22 cellular contexts compared by ENCODE assay signal in the genomic region with DNA sequence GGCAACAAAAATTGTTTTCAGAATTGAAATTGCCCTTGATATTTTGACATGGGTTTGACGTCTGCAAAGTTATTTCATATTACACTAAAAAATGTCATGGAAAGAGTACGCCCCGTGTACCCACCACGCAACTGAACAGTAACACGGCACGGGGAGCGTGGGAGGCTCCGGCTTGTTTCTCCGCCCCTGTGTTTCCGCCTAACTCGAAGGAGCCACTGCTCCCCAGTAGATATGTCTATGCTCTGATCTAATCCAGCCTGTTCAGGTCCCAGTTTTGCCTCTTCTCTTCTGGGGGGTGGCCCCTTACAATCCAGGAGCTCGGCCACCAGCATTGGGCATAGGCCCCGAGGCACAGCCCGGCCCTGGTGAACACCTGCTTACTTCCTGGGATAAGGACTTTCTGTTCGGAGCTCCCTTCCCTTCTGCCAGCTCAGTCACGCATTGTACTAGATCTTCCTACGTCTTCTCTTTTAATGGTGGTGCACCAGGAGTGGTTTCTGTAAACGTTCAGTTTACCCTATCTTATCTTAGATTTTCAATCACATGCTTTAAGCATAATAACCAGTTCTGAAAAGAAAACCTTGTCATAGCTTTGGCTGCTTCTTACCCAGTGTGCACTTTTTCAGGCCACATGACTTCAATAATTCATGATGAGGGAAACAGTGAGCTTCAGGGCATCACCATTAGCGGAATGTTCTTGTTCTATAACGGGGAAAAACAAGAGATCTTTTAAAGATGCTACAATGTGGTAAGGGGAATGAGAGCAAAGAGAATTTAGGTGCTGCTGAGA.
"Had no signal": no experiment of that assay in that cellular context is flagged by ENCODE, and none has a peak within 500 bp of the region (broad histone marks: within the 10 kb centered on the region; RNA-seq: fewer than 3 reads in every experiment).

No MANE protein-coding gene starts in this region.

- FAIRE-seq: HepG2 had no signal

- H3K4me2 ChIP-seq: KMS-11 had no signal

- H3K9ac ChIP-seq: KMS-11 had no signal

- H3K27ac ChIP-seq: KMS-11, RWPE1 had no signal

- DNase-seq: IMR-90, Kasumi-1, NCI-H1092, NCI-H1105 treated with DMSO at 0.1 percent for 48 hours, NCI-H1436, NCI-H187, NCI-H2029, NCI-H2081 treated with DMSO at 0.1 percent for 48 hours, NCI-H2171, NCI-H226, NCI-H446, NCI-H510A, NCI-H524 treated with DMSO at 0.1 percent for 48 hours, NCI-H69, NCI-H774, PC-3, SHP77 had no signal

- ATAC-seq: HepG2, Panc1, PC-3, SK-N-SH treated with all-trans-retinoic acid at 6 μM for 48 hours had no signal
